In genomic region chr9:136111910-136112309, GRCh38 we compare ENCODE assay signal across 16 cellular contexts. TPM values are rescaled to one million over a fixed set of nuclear protein-coding genes. Genes with fewer than 3 reads are reported as not detected.
DNase-seq lines count a peak whose midpoint lies in the region; ATAC-seq lines count a peak whose summit lies in the region.
"Had no signal": no experiment of that assay in that cellular context is flagged by ENCODE, and none has a peak within 500 bp of the region (broad histone marks: within the 10 kb centered on the region; RNA-seq: fewer than 3 reads in every experiment).

No MANE protein-coding gene starts in this region.

- peak overlapping the region; percentile 83 for H3K27ac ChIP-seq in CD4-positive, CD25-positive, alpha-beta regulatory T cell (ENCODE audit: insufficient read depth, low read length, poor library complexity, severe bottlenecking)
- H3K27ac ChIP-seq in aorta (ENCODE audit: low read depth in 1 of 2, low read length in 2 of 2): no peak overlapping the region
- H3K27ac ChIP-seq: coronary artery, neutrophil had no signal

- H3K9ac ChIP-seq in iPS-15b (ENCODE audit: low read depth, low read length): peak overlapping the region; percentile 68

- no peaks in the 10 kb centered on the region for H3K9me3 ChIP-seq in CD4-positive, CD25-positive, alpha-beta regulatory T cell (ENCODE audit: control insufficient read depth in 2 of 2, low read length in 2 of 2)
- H3K9me3 ChIP-seq in iPS-15b (ENCODE audit: control insufficient read depth, insufficient read depth, low read length): no peaks in the 10 kb centered on the region
- H3K9me3 ChIP-seq in aorta (ENCODE audit: control insufficient read depth, low read length): no peaks in the 10 kb centered on the region
- H3K9me3 ChIP-seq: neutrophil, tibial nerve had no signal

- ATAC-seq in CD4-positive, CD25-positive, alpha-beta regulatory T cell (ENCODE audit: low read depth in 2 of 2): no peak
- ATAC-seq in activated CD8-positive, alpha-beta T cell treated with anti-CD3 and anti-CD28 coated beads, Interleukin-2, amount 10 ng/mL, durations not matched to agents 7 days and 5 days: no peak
- no peak for ATAC-seq in aorta (ENCODE audit: low FRiP score)
- no peak for ATAC-seq in HG02588 (IDR thresholded peaks at IDR 0.05; ENCODE audit: unreplicated experiment)
- no peak for ATAC-seq in GM21367 (IDR thresholded peaks at IDR 0.05; ENCODE audit: unreplicated experiment)
- ATAC-seq: PC-3 had no signal

- H3K4me1 Mint-ChIP-seq in CD4-positive, CD25-positive, alpha-beta regulatory T cell: peaks cover 4 to 78% (median 32%) of the 10 kb centered on the region in 4 donors
- peaks cover 79% of the 10 kb centered on the region for H3K4me1 Mint-ChIP-seq in activated CD8-positive, alpha-beta T cell treated with anti-CD3 and anti-CD28 coated beads, Interleukin-2, amount 10 ng/mL, durations not matched to agents 7 days and 5 days (ENCODE audit: low read depth)

- peak overlapping the region; percentile 79 to 97 (median 89) for H3K27ac Mint-ChIP-seq in CD4-positive, CD25-positive, alpha-beta regulatory T cell
- peak overlapping the region; percentile 98 for H3K27ac Mint-ChIP-seq in activated CD8-positive, alpha-beta T cell treated with anti-CD3 and anti-CD28 coated beads, Interleukin-2, amount 10 ng/mL, durations not matched to agents 7 days and 5 days
- H3K27ac Mint-ChIP-seq: CD14-positive monocyte had no signal

- no peak overlapping the region for H3K4me3 ChIP-seq in CD4-positive, CD25-positive, alpha-beta regulatory T cell (ENCODE audit: low read depth, low read length)
- H3K4me3 ChIP-seq in H7 (ENCODE audit: insufficient read depth, low read depth, low read length): no peak overlapping the region
- H3K4me3 ChIP-seq in iPS-15b (ENCODE audit: low read depth, low read length): no peak overlapping the region
- H3K4me3 ChIP-seq in aorta (ENCODE audit: low read length in 2 of 2): no peak overlapping the region
- H3K4me3 ChIP-seq: coronary artery, tibial nerve had no signal

- DNase-seq in CD4-positive, CD25-positive, alpha-beta regulatory T cell: no peak
- DNase-seq in H7 (peak; percentile 71), aorta (no peak), NCI-H2227 treated with DMSO at 0.1 percent for 48 hours (lab: John Stamatoyannopoulos, UW) (no peak)
- no peak for DNase-seq in activated CD8-positive, alpha-beta T cell treated with anti-CD3 and anti-CD28 coated beads, Interleukin-2, amount 10 ng/mL, durations not matched to agents 7 days and 5 days
- DNase-seq: NCI-H1694; NCI-H510A; PC-3; stimulated activated CD4-positive, alpha-beta T cell treated with anti-CD3 and anti-CD28 coated beads, Interleukin-4, amount 100 ng/mL, for 24 hours had no signal

- intact Hi-C loops in aorta (cut with DNase I): loop anchor here in 1 of 2 donors (10.0 kb wide), 1 partner anchor 57 kb away; no protein-coding TSS in a partner anchor

- POLR2A ChIA-PET in activated CD8-positive, alpha-beta T cell treated with anti-CD3 and anti-CD28 coated beads, Interleukin-2, amount 10 ng/mL, durations not matched to agents 7 days and 5 days (lab: Charles Lee): interaction anchor here (1.0 to 2.2 kb wide), 2 partner anchors 8 to 20 kb away, joined by 4 to 8 read pairs; no protein-coding TSS in a partner anchor

- 82 to 89% methylated on average over 16 of the region's 16 CpGs for WGBS in aorta, 2 donors

- no peaks in the 10 kb centered on the region for H3K9me3 Mint-ChIP-seq in CD4-positive, CD25-positive, alpha-beta regulatory T cell
- H3K9me3 Mint-ChIP-seq in activated CD8-positive, alpha-beta T cell treated with anti-CD3 and anti-CD28 coated beads, Interleukin-2, amount 10 ng/mL, durations not matched to agents 7 days and 5 days (ENCODE audit: insufficient read depth): no peaks in the 10 kb centered on the region

- no peaks in the 10 kb centered on the region for H3K36me3 ChIP-seq in CD4-positive, CD25-positive, alpha-beta regulatory T cell (ENCODE audit: control insufficient read depth, insufficient read depth, low read length)
- no peaks in the 10 kb centered on the region for H3K36me3 ChIP-seq in H7 (replicated peaks; ENCODE audit: control insufficient read depth, insufficient read depth, low read length)
- peaks cover 8% of the 10 kb centered on the region for H3K36me3 ChIP-seq in iPS-15b (ENCODE audit: control insufficient read depth, insufficient read depth, low read length)
- no peaks in the 10 kb centered on the region for H3K36me3 ChIP-seq in aorta (ENCODE audit: control insufficient read depth in 1 of 2, insufficient read depth in 2 of 2, low read length in 1 of 2)

- H3K27me3 ChIP-seq in CD4-positive, CD25-positive, alpha-beta regulatory T cell (ENCODE audit: control insufficient read depth, insufficient read depth, low read length): no peaks in the 10 kb centered on the region
- no peaks in the 10 kb centered on the region for H3K27me3 ChIP-seq in H7 (ENCODE audit: control insufficient read depth, insufficient read depth, low read length)
- H3K27me3 ChIP-seq in iPS-15b (ENCODE audit: control insufficient read depth, insufficient read depth, low read length): no peaks in the 10 kb centered on the region
- no peaks in the 10 kb centered on the region for H3K27me3 ChIP-seq in aorta (ENCODE audit: control insufficient read depth in 1 of 2, insufficient read depth in 2 of 2, low read length in 1 of 2)
- H3K27me3 ChIP-seq: tibial nerve had no signal

- no peaks in the 10 kb centered on the region for H3K27me3 Mint-ChIP-seq in CD4-positive, CD25-positive, alpha-beta regulatory T cell
- no peaks in the 10 kb centered on the region for H3K27me3 Mint-ChIP-seq in activated CD8-positive, alpha-beta T cell treated with anti-CD3 and anti-CD28 coated beads, Interleukin-2, amount 10 ng/mL, durations not matched to agents 7 days and 5 days (ENCODE audit: low read depth)

- H3K4me1 ChIP-seq in CD4-positive, CD25-positive, alpha-beta regulatory T cell (ENCODE audit: control insufficient read depth, insufficient read depth, low read length, poor library complexity, severe bottlenecking): peaks cover 70% of the 10 kb centered on the region
- H3K4me1 ChIP-seq in iPS-15b (ENCODE audit: control insufficient read depth, insufficient read depth, low read length): peaks cover 6% of the 10 kb centered on the region
- H3K4me1 ChIP-seq in aorta (ENCODE audit: control insufficient read depth in 1 of 2, insufficient read depth in 2 of 2, low read length in 2 of 2): no peaks in the 10 kb centered on the region

- H3K4me3 Mint-ChIP-seq in CD4-positive, CD25-positive, alpha-beta regulatory T cell: peak overlapping the region; percentile 57 to 87 (median 72)
- peak overlapping the region; percentile 87 for H3K4me3 Mint-ChIP-seq in activated CD8-positive, alpha-beta T cell treated with anti-CD3 and anti-CD28 coated beads, Interleukin-2, amount 10 ng/mL, durations not matched to agents 7 days and 5 days
- H3K4me3 Mint-ChIP-seq: CD14-positive monocyte had no signal

- H3K36me3 Mint-ChIP-seq in CD4-positive, CD25-positive, alpha-beta regulatory T cell: no peaks in the 10 kb centered on the region
- peaks cover 38% of the 10 kb centered on the region for H3K36me3 Mint-ChIP-seq in activated CD8-positive, alpha-beta T cell treated with anti-CD3 and anti-CD28 coated beads, Interleukin-2, amount 10 ng/mL, durations not matched to agents 7 days and 5 days (ENCODE audit: low read depth)

- CTCF ChIA-PET in activated CD8-positive, alpha-beta T cell treated with anti-CD3 and anti-CD28 coated beads, Interleukin-2, amount 10 ng/mL, durations not matched to agents 7 days and 5 days (lab: Charles Lee): interaction anchor here (2.0 kb wide), 1 partner anchor 145 kb away, joined by 5 read pairs; no protein-coding TSS in a partner anchor

RNA-seq across cellular contexts. Expression of gene TMEM250, which starts 6.8 kb away (rescaled TPM):
- total RNA-seq in CD4-positive, CD25-positive, alpha-beta regulatory T cell: 21.5 TPM
- polyA plus RNA-seq in CD4-positive, CD25-positive, alpha-beta regulatory T cell: 10 to 100 TPM; 44.7 to 55.6 (median 45.7) TPM
- 50.7 and 66.1 TPM in 2 replicates for total RNA-seq in H7 (2014; rRNA removed; shearing (Covaris generic))
- total RNA-seq in activated CD8-positive, alpha-beta T cell treated with anti-CD3 and anti-CD28 coated beads, Interleukin-2, amount 10 ng/mL, durations not matched to agents 7 days and 5 days: 10 to 100 TPM; 56.5 to 57.0 TPM
- 10 to 100 TPM; 22.0 to 25.1 TPM for total RNA-seq in aorta
- 10 to 100 TPM; 14.9 to 19.0 TPM for polyA plus RNA-seq in aorta

RNA-seq across cellular contexts. Expression of gene NACC2, which starts 16.8 kb away (rescaled TPM):
- 4.8 TPM for total RNA-seq in CD4-positive, CD25-positive, alpha-beta regulatory T cell
- 1 to 10 TPM in 2 of 4 donors, under 1 TPM in 2; 0.76 to 1.9 (median 0.92) TPM for polyA plus RNA-seq in CD4-positive, CD25-positive, alpha-beta regulatory T cell
- total RNA-seq in H7 (2014; rRNA removed; shearing (Covaris generic)): 16.6 and 19.3 TPM in 2 replicates
- 1 to 10 TPM; 5.6 to 6.4 TPM for total RNA-seq in activated CD8-positive, alpha-beta T cell treated with anti-CD3 and anti-CD28 coated beads, Interleukin-2, amount 10 ng/mL, durations not matched to agents 7 days and 5 days
- total RNA-seq in aorta: 10 to 100 TPM; 51.3 to 61.0 TPM
- 10 to 100 TPM; 10.5 to 11.7 TPM for polyA plus RNA-seq in aorta
